In the genomic region with DNA sequence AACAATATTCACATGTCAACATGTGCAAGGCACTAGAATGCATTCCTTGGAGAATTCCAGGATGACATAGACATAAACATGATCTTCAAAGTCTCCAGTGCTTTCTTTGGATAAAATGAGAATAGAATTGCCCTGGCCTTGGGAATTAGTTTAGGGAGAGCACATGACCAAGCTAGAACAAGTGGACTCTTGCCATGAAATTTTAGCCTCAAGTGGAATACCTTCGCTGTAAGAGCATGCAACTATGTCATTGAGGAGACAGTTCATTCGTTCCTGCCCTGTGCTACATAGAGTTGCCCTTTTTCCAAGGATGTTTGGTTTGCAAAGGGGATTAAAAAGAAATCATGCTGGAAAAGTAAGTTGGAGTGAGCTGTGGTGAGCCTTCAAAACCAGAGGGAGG, we compare ENCODE assay signal across 19 cellular contexts.
"Had no signal": no experiment of that assay in that cellular context is flagged by ENCODE, and none has a peak within 500 bp of the region (broad histone marks: within the 10 kb centered on the region; RNA-seq: fewer than 3 reads in every experiment).

No MANE protein-coding gene starts in this region.

- H3K36me3 ChIP-seq: cardiac muscle cell, esophagus squamous epithelium, left ventricle myocardium inferior, right lobe of liver, tibial artery, vagina had no signal

- H3K27ac ChIP-seq: cardiac muscle cell, esophagus squamous epithelium, left ventricle myocardium inferior, right lobe of liver, tibial artery, vagina had no signal

- DNase-seq: activated CD4-positive, alpha-beta T cell treated with anti-CD3 and anti-CD28 coated beads, Interleukin-2, amount 50 U/mL, for 1 hour; activated CD8-positive, alpha-beta memory T cell treated with anti-CD3 and anti-CD28 coated beads, Interleukin-2, amount 50 U/mL, for 4 hours; activated naive CD4-positive, alpha-beta T cell treated with anti-CD3 and anti-CD28 coated beads for 36 hours; activated naive CD8-positive, alpha-beta T cell treated with anti-CD3 and anti-CD28 coated beads, Interleukin-2, amount 50 U/mL, for 24 hours; activated T-cell treated with anti-CD3 and anti-CD28 coated beads, Interleukin-2, amount 50 U/mL, for 4 hours; dermis blood vessel endothelial cell; effector memory CD4-positive, alpha-beta T cell; esophagus squamous epithelium; head of caudate nucleus; left ventricle myocardium inferior; mesendoderm; naive thymus-derived CD8-positive, alpha-beta T cell; right lobe of liver; stimulated activated CD4-positive, alpha-beta T cell treated with anti-CD3 and anti-CD28 coated beads, Interleukin-4, amount 100 ng/mL, for 4 hours; stimulated activated naive B cell treated with anti-CD40 and anti-IgM and Interleukin-4, amounts not matched to agents 10 μg/mL and 1 μg/mL and 100 μg/mL, for 72 hours; tibial artery had no signal

- H3K4me3 ChIP-seq: cardiac muscle cell, esophagus squamous epithelium, left ventricle myocardium inferior, right lobe of liver, tibial artery, vagina had no signal

- ATAC-seq: activated CD4-positive, CD25-positive, alpha-beta regulatory T cell treated with anti-CD3 and anti-CD28 coated beads, Interleukin-2, amount 50 U/mL, for 24 hours; activated naive CD8-positive, alpha-beta T cell treated with anti-CD3 and anti-CD28 coated beads, Interleukin-2, amount 50 U/mL, for 24 hours; activated T-cell treated with anti-CD3 and anti-CD28 coated beads, Interleukin-2, amount 50 U/mL, for 4 hours; naive thymus-derived CD8-positive, alpha-beta T cell; right lobe of liver; stimulated activated naive B cell treated with anti-CD40 and anti-IgM and Interleukin-4, amounts not matched to agents 10 μg/mL and 1 μg/mL and 100 μg/mL, for 72 hours had no signal

- H3K9me3 ChIP-seq: esophagus squamous epithelium, right lobe of liver, tibial artery, vagina had no signal

- H3K27me3 ChIP-seq: cardiac muscle cell, esophagus squamous epithelium, right lobe of liver, tibial artery, vagina had no signal

- H3K4me1 ChIP-seq: left ventricle myocardium inferior, right lobe of liver, tibial artery, vagina had no signal
